35 cellular contexts compared by ENCODE assay signal in genomic region chr18:75142677-75143076, GRCh38.
"Had no signal": no experiment of that assay in that cellular context is flagged by ENCODE, and none has a peak within 500 bp of the region (broad histone marks: within the 10 kb centered on the region; RNA-seq: fewer than 3 reads in every experiment).

No MANE protein-coding gene starts in this region.

- DNase-seq: activated CD4-positive, alpha-beta T cell treated with anti-CD3 and anti-CD28 coated beads for 36 hours; activated CD4-positive, alpha-beta T cell treated with anti-CD3 and anti-CD28 coated beads, Interleukin-2, amount 10 ng/mL, durations not matched to agents 7 days and 5 days; activated CD4-positive, alpha-beta T cell treated with anti-CD3 and anti-CD28 coated beads, Interleukin-2, amount 50 U/mL, for 48 hours; activated CD8-positive, alpha-beta memory T cell treated with anti-CD3 and anti-CD28 coated beads for 24 hours; activated gamma-delta T cell; activated naive CD4-positive, alpha-beta T cell treated with Interleukin-2 at 50 U/mL for 16 hours; activated naive CD8-positive, alpha-beta T cell treated with anti-CD3 and anti-CD28 coated beads, Interleukin-2, amount 10 ng/mL, durations not matched to agents 7 days and 5 days; activated T-cell treated with anti-CD3 and anti-CD28 coated beads, Interleukin-2, amount 50 U/mL, for 24 hours; amygdala; Kasumi-1; KG1; MG63; NCI-H1048; NCI-H1105 treated with DMSO at 0.1 percent for 48 hours; NCI-H1436; NCI-H1694 treated with DMSO at 0.1 percent for 48 hours; NCI-H2029; NCI-H345; NCI-H510A; NCI-H526; NCI-H748 treated with DMSO at 0.1 percent for 48 hours; NK-92 treated with Interleukin-12 subunit alpha and Interleukin-12 subunit beta, amount 100 ng/mL, for 24 hours; PC-3; RPMI8226; SHP77 treated with DMSO at 0.1 percent for 48 hours; SK-N-SH had no signal

- H3K27ac ChIP-seq: ascending aorta, cardiac muscle cell, Peyer's patch, SJSA1 had no signal

- H3K4me3 Mint-ChIP-seq: activated CD4-positive, alpha-beta T cell treated with anti-CD3 and anti-CD28 coated beads for 36 hours; activated CD4-positive, alpha-beta T cell treated with anti-CD3 and anti-CD28 coated beads, Interleukin-2, amount 10 ng/mL, durations not matched to agents 7 days and 5 days; activated naive CD4-positive, alpha-beta T cell treated with anti-CD3 and anti-CD28 coated beads, Interleukin-2, amount 50 U/mL, for 24 hours; activated naive CD8-positive, alpha-beta T cell treated with anti-CD3 and anti-CD28 coated beads, Interleukin-2, amount 10 ng/mL, durations not matched to agents 7 days and 5 days; activated T-cell treated with anti-CD3 and anti-CD28 coated beads, Interleukin-2, amount 50 U/mL, for 24 hours; T-helper 1 cell treated with Interleukin-12 subunit alpha and Interleukin-12 subunit beta and Interleukin-4 antibody, amounts not matched to agents 30 μg/mL and 1 μg/mL, for 36 hours; T-helper 2 cell treated with Interferon-gamma antibody and Interleukin-4, amounts not matched to agents 5 μg/mL and 100 μg/mL, for 36 hours; WTC11 had no signal

- H3K9me3 ChIP-seq: ascending aorta, Peyer's patch, SK-N-SH had no signal

- H3K4me1 ChIP-seq: ascending aorta, Peyer's patch, SJSA1 had no signal

- H3K36me3 ChIP-seq: ascending aorta, cardiac muscle cell, MG63, Peyer's patch, SJSA1 had no signal

- H3K27me3 ChIP-seq: ascending aorta, cardiac muscle cell, MG63, Peyer's patch had no signal

- H3K27me3 Mint-ChIP-seq: activated CD4-positive, alpha-beta T cell treated with anti-CD3 and anti-CD28 coated beads for 36 hours; activated naive CD4-positive, alpha-beta T cell treated with anti-CD3 and anti-CD28 coated beads, Interleukin-2, amount 50 U/mL, for 24 hours; activated T-cell treated with anti-CD3 and anti-CD28 coated beads, Interleukin-2, amount 50 U/mL, for 24 hours had no signal

- H3K4me2 ChIP-seq: SK-N-SH had no signal

- H3K9ac ChIP-seq: SK-N-SH had no signal

- H3K27ac Mint-ChIP-seq: activated CD4-positive, alpha-beta T cell treated with anti-CD3 and anti-CD28 coated beads for 36 hours; activated CD4-positive, alpha-beta T cell treated with anti-CD3 and anti-CD28 coated beads, Interleukin-2, amount 10 ng/mL, durations not matched to agents 7 days and 5 days; activated naive CD4-positive, alpha-beta T cell treated with anti-CD3 and anti-CD28 coated beads, Interleukin-2, amount 50 U/mL, for 24 hours; activated naive CD8-positive, alpha-beta T cell treated with anti-CD3 and anti-CD28 coated beads, Interleukin-2, amount 10 ng/mL, durations not matched to agents 7 days and 5 days; activated T-cell treated with anti-CD3 and anti-CD28 coated beads, Interleukin-2, amount 50 U/mL, for 24 hours; activated T-helper 2 cell treated with anti-CD3 and anti-CD28 coated beads, Interferon-gamma antibody, Interleukin-2, Interleukin-4, amounts not matched to agents 10 μg/mL and 5 μg/mL and 100 μg/mL, durations not matched to agents 14 hours and 24 hours and 36 hours; T-helper 2 cell treated with Interferon-gamma antibody and Interleukin-4, amounts not matched to agents 5 μg/mL and 100 μg/mL, for 36 hours; WTC11 had no signal

- H3K4me3 ChIP-seq: ascending aorta, cardiac muscle cell, MG63, Peyer's patch, SJSA1 had no signal

- H3K36me3 Mint-ChIP-seq: activated naive CD4-positive, alpha-beta T cell treated with anti-CD3 and anti-CD28 coated beads, Interleukin-2, amount 50 U/mL, for 24 hours; activated naive CD8-positive, alpha-beta T cell treated with anti-CD3 and anti-CD28 coated beads, Interleukin-2, amount 10 ng/mL, durations not matched to agents 7 days and 5 days had no signal

- H3K4me1 Mint-ChIP-seq: activated CD4-positive, alpha-beta T cell treated with anti-CD3 and anti-CD28 coated beads for 36 hours; activated CD4-positive, alpha-beta T cell treated with anti-CD3 and anti-CD28 coated beads, Interleukin-2, amount 10 ng/mL, durations not matched to agents 7 days and 5 days; activated naive CD4-positive, alpha-beta T cell treated with anti-CD3 and anti-CD28 coated beads, Interleukin-2, amount 50 U/mL, for 24 hours; activated naive CD8-positive, alpha-beta T cell treated with anti-CD3 and anti-CD28 coated beads, Interleukin-2, amount 10 ng/mL, durations not matched to agents 7 days and 5 days; WTC11 had no signal
